9 cellular contexts compared by ENCODE assay signal in genomic region chr7:106717997-106718871, GRCh38. TPM values are rescaled to one million over a fixed set of nuclear protein-coding genes. Genes with fewer than 3 reads are reported as not detected.
DNase-seq lines count a peak whose midpoint lies in the region; ATAC-seq and TF ChIP-seq lines count a peak whose summit lies in the region.
"Had no signal": no experiment of that assay in that cellular context is flagged by ENCODE, and none has a peak within 500 bp of the region (broad histone marks: within the 10 kb centered on the region; RNA-seq: fewer than 3 reads in every experiment).

No MANE protein-coding gene starts in this region.

- H3K4me1 Mint-ChIP-seq in activated T-helper 2 cell treated with anti-CD3 and anti-CD28 coated beads, Interferon-gamma antibody, Interleukin-2, Interleukin-4, amounts not matched to agents 10 μg/mL and 5 μg/mL and 100 μg/mL, durations not matched to agents 14 hours and 24 hours and 36 hours (ENCODE audit: low read depth): peaks cover 30% of the 10 kb centered on the region

- no peak for TF ChIP-seq POLR2A in Peyer's patch (IDR thresholded peaks at IDR 0.05)

- H3K36me3 Mint-ChIP-seq in activated T-helper 2 cell treated with anti-CD3 and anti-CD28 coated beads, Interferon-gamma antibody, Interleukin-2, Interleukin-4, amounts not matched to agents 10 μg/mL and 5 μg/mL and 100 μg/mL, durations not matched to agents 14 hours and 24 hours and 36 hours (ENCODE audit: low read depth): peaks cover 19% of the 10 kb centered on the region

- TF ChIP-seq CTCF in Peyer's patch (IDR thresholded peaks at IDR 0.05) (no peak), right atrium auricular region (IDR thresholded peaks at IDR 0.05) (no peak)

- H3K27me3 Mint-ChIP-seq in activated T-helper 2 cell treated with anti-CD3 and anti-CD28 coated beads, Interferon-gamma antibody, Interleukin-2, Interleukin-4, amounts not matched to agents 10 μg/mL and 5 μg/mL and 100 μg/mL, durations not matched to agents 14 hours and 24 hours and 36 hours (ENCODE audit: low read depth): no peaks in the 10 kb centered on the region

- H3K9me3 Mint-ChIP-seq in activated T-helper 2 cell treated with anti-CD3 and anti-CD28 coated beads, Interferon-gamma antibody, Interleukin-2, Interleukin-4, amounts not matched to agents 10 μg/mL and 5 μg/mL and 100 μg/mL, durations not matched to agents 14 hours and 24 hours and 36 hours: peaks cover 8% of the 10 kb centered on the region

- ATAC-seq in HG03139 (IDR thresholded peaks at IDR 0.05; ENCODE audit: unreplicated experiment): peak; percentile 91

- intact Hi-C loops in activated T-helper 2 cell treated with anti-CD3 and anti-CD28 coated beads, Interferon-gamma antibody, Interleukin-2, Interleukin-4, amounts not matched to agents 10 μg/mL and 5 μg/mL and 100 μg/mL, durations not matched to agents 14 hours and 24 hours and 36 hours (cut with micrococcal nuclease): loop anchor here (1.0 to 5.0 kb wide), 8 partner anchors 14 to 449 kb away; partner anchors contain the start of genes CCDC71L and HBP1

- H3K36me3 ChIP-seq in Peyer's patch (no peaks in the 10 kb centered on the region), right atrium auricular region (no peaks in the 10 kb centered on the region)

- no peak overlapping the region for H3K4me3 Mint-ChIP-seq in activated T-helper 2 cell treated with anti-CD3 and anti-CD28 coated beads, Interferon-gamma antibody, Interleukin-2, Interleukin-4, amounts not matched to agents 10 μg/mL and 5 μg/mL and 100 μg/mL, durations not matched to agents 14 hours and 24 hours and 36 hours (ENCODE audit: low read depth)

- no peaks in the 10 kb centered on the region for H3K9me3 ChIP-seq in Peyer's patch
- H3K9me3 ChIP-seq in right atrium auricular region: no peaks in the 10 kb centered on the region

- H3K27me3 ChIP-seq in Peyer's patch (no peaks in the 10 kb centered on the region), right atrium auricular region (no peaks in the 10 kb centered on the region)

- H3K4me1 ChIP-seq in Peyer's patch (peaks cover 0 to 9% (median 2%) of the 10 kb centered on the region in 4 donors), right atrium auricular region (peaks cover 0 to 15% of the 10 kb centered on the region in 2 donors)

- H3K27ac Mint-ChIP-seq in activated T-helper 2 cell treated with anti-CD3 and anti-CD28 coated beads, Interferon-gamma antibody, Interleukin-2, Interleukin-4, amounts not matched to agents 10 μg/mL and 5 μg/mL and 100 μg/mL, durations not matched to agents 14 hours and 24 hours and 36 hours: no peak overlapping the region

- H3K4me3 ChIP-seq in Peyer's patch: no peak overlapping the region
- H3K4me3 ChIP-seq in right atrium auricular region: no peak overlapping the region

- DNase-seq in activated gamma-delta T cell treated with Interleukin-2 at 50 U/mL for 16 hours (peak; percentile 55), activated gamma-delta T cell (lab: John Stamatoyannopoulos, UW) (no peak), Peyer's patch (peak in 2 of 3 donors; percentile 62 to 63), right atrium auricular region (ENCODE audit: low spot score) (no peak), NCI-H187 (lab: John Stamatoyannopoulos, UW) (no peak)
- DNase-seq in activated T-helper 2 cell treated with anti-CD3 and anti-CD28 coated beads, Interferon-gamma antibody, Interleukin-2, Interleukin-4, amounts not matched to agents 10 μg/mL and 5 μg/mL and 100 μg/mL, durations not matched to agents 14 hours and 24 hours and 36 hours (ENCODE audit: low spot score): peak; percentile 56
- peak; percentile 63 to 79 for DNase-seq in stimulated activated CD4-positive, alpha-beta T cell treated with anti-CD3 and anti-CD28 coated beads, Interleukin-2, amount 100 ng/mL, for 48 hours

- peak overlapping the region in 3 of 4 donors; percentile 27 to 40 (median 33) for H3K27ac ChIP-seq in Peyer's patch
- peak overlapping the region; percentile 20 to 45 for H3K27ac ChIP-seq in right atrium auricular region
- H3K27ac ChIP-seq: C4-2B had no signal

RNA-seq across cellular contexts. Expression of gene CCDC71L, which starts 57.3 kb away (rescaled TPM):
- total RNA-seq in Peyer's patch: 10 to 100 TPM; 20.3 to 33.8 (median 23.8) TPM
- 17.4 and 18.4 TPM in 2 replicates for total RNA-seq in activated T-helper 2 cell treated with anti-CD3 and anti-CD28 coated beads, Interferon-gamma antibody, Interleukin-2, Interleukin-4, amounts not matched to agents 10 μg/mL and 5 μg/mL and 100 μg/mL, durations not matched to agents 14 hours and 24 hours and 36 hours
- 10 to 100 TPM; 17.5 to 20.9 TPM for total RNA-seq in right atrium auricular region

Comparison
In these comparisons a context has a peak if more than half of its experiments do, and no peak if none do; other contexts are left out.
1. DNase-seq: peak in activated gamma-delta T cell treated with Interleukin-2 at 50 U/mL for 16 hours (single experiment), Peyer's patch (2 of 3), activated T-helper 2 cell treated with anti-CD3 and anti-CD28 coated beads, Interferon-gamma antibody, Interleukin-2, Interleukin-4, amounts not matched to agents 10 μg/mL and 5 μg/mL and 100 μg/mL, durations not matched to agents 14 hours and 24 hours and 36 hours (single experiment) and stimulated activated CD4-positive, alpha-beta T cell treated with anti-CD3 and anti-CD28 coated beads, Interleukin-2, amount 100 ng/mL, for 48 hours (2 of 2); none in activated gamma-delta T cell (single experiment), right atrium auricular region (single experiment) and NCI-H187 (0 of 2).